ENCODE assay signal across 1 cellular context in genomic region chr9:137188490-137189296, GRCh38.
TF ChIP-seq lines count a peak whose summit lies in the region.

Gene ANAPC2, minus strand, starts transcription at chr9:137188560. Its CDS starts 28 bp downstream, at chr9:137188532.
Gene SSNA1, plus strand, starts transcription at chr9:137188676. Its CDS starts 51 bp downstream, at chr9:137188727.

TF ChIP-seq in HepG2, 621 proteins besides CTCF, POLR2A, EP300 and RAD21 (continued from another document and continues in another):
- no peak; the same call in 1 of the 2 replicates for TF ChIP-seq SOX13 (IDR thresholded peaks at IDR 0.05)
- TF ChIP-seq SOX13 (CRISPR knock-in tag; conservative IDR thresholded peaks at IDR 0.05 in 1 of 2, IDR thresholded peaks at IDR 0.05 in 1 of 2) = peak in 1 of 2 experiments; percentile 56; a peak in 1 of 4 replicates
- no peak for TF ChIP-seq PBX2 (CRISPR knock-in tag; IDR thresholded peaks at IDR 0.05)
- no peak for TF ChIP-seq CSRNP2 (CRISPR knock-in tag; conservative IDR thresholded peaks at IDR 0.05; ENCODE audit: low read depth)
- TF ChIP-seq KDM6A (CRISPR knock-in tag; IDR thresholded peaks at IDR 0.05; ENCODE audit: low read depth) = no peak
- peak; percentile 40; the same call in 1 of the 2 replicates for TF ChIP-seq TP53 (CRISPR knock-in tag; conservative IDR thresholded peaks at IDR 0.05)
- 0 out of 2 replicates have a peak, but pooled peaks have one; percentile 46 for TF ChIP-seq RFX5 (IDR thresholded peaks at IDR 0.05; ENCODE audit: low read depth, low read length)
- TF ChIP-seq ZNF331 (CRISPR knock-in tag; IDR thresholded peaks at IDR 0.05) = peak; percentile 91
- TF ChIP-seq ZNF570 (CRISPR knock-in tag; IDR thresholded peaks at IDR 0.05; ENCODE audit: borderline replicate concordance) = no peak
- peak; percentile 95; the same call in 1 of the 2 replicates for TF ChIP-seq KAT7 (CRISPR knock-in tag; IDR thresholded peaks at IDR 0.05; ENCODE audit: borderline replicate concordance)
- TF ChIP-seq NRL (CRISPR knock-in tag; IDR thresholded peaks at IDR 0.05; ENCODE audit: borderline replicate concordance) = no peak; the same call in 1 of the 2 replicates
- 0 out of 2 replicates have a peak, but pooled peaks have one; percentile 29 for TF ChIP-seq ZNF839 (CRISPR knock-in tag; IDR thresholded peaks at IDR 0.05; ENCODE audit: borderline replicate concordance)
- no peak for TF ChIP-seq TAF15 (IDR thresholded peaks at IDR 0.05; ENCODE audit: low read depth, low read length, poor library complexity, severe bottlenecking)
- TF ChIP-seq MTERF4 (CRISPR knock-in tag; IDR thresholded peaks at IDR 0.05) = peak; percentile 68; the same call in 1 of the 2 replicates
- TF ChIP-seq KDM2A (CRISPR knock-in tag; IDR thresholded peaks at IDR 0.05; ENCODE audit: borderline replicate concordance, low read depth) = peak; percentile 90
- TF ChIP-seq PCBP2 (optimal IDR thresholded peaks at IDR 0.05; ENCODE audit: low read depth, low read length, poor library complexity, severe bottlenecking) = no peak
- peak; percentile 88; the same call in 1 of the 2 replicates for TF ChIP-seq ZFP41 (CRISPR knock-in tag; IDR thresholded peaks at IDR 0.05; ENCODE audit: borderline replicate concordance)
- no peak for TF ChIP-seq ZNF292 (CRISPR knock-in tag; IDR thresholded peaks at IDR 0.05; ENCODE audit: borderline replicate concordance, low read depth)
- peak; percentile 16; the same call in 1 of the 2 replicates for TF ChIP-seq HIC2 (CRISPR knock-in tag; IDR thresholded peaks at IDR 0.05; ENCODE audit: low read depth)
- TF ChIP-seq ZFP36 (IDR thresholded peaks at IDR 0.05; ENCODE audit: borderline replicate concordance, low read depth, low read length, partially characterized antibody) = no peak
- TF ChIP-seq DPF2 (CRISPR knock-in tag; IDR thresholded peaks at IDR 0.05; ENCODE audit: borderline replicate concordance, low read depth) = no peak
- no peak for TF ChIP-seq REXO4 (CRISPR knock-in tag; IDR thresholded peaks at IDR 0.05; ENCODE audit: borderline replicate concordance)
- peak; percentile 80 for TF ChIP-seq NR2C2 (CRISPR knock-in tag; IDR thresholded peaks at IDR 0.05; ENCODE audit: borderline replicate concordance)
- no peak for TF ChIP-seq ZNF577 (CRISPR knock-in tag; IDR thresholded peaks at IDR 0.05; ENCODE audit: borderline replicate concordance, low read depth)
- TF ChIP-seq ZBTB21 (CRISPR knock-in tag; IDR thresholded peaks at IDR 0.05) = peak; percentile 73
- TF ChIP-seq ESRRA (CRISPR knock-in tag; IDR thresholded peaks at IDR 0.05; ENCODE audit: low read depth) = no peak; the same call in 1 of the 2 replicates
- no peak for TF ChIP-seq GTF3A (CRISPR knock-in tag; conservative IDR thresholded peaks at IDR 0.05)
- TF ChIP-seq MEIS1 (CRISPR knock-in tag; IDR thresholded peaks at IDR 0.05; ENCODE audit: borderline replicate concordance) = no peak
- peak; percentile 95 for TF ChIP-seq REPIN1 (CRISPR knock-in tag; IDR thresholded peaks at IDR 0.05; ENCODE audit: borderline replicate concordance, low read depth)
- TF ChIP-seq ZGPAT (CRISPR knock-in tag; IDR thresholded peaks at IDR 0.05) = peak; percentile 89; the same call in 1 of the 2 replicates
- no peak for TF ChIP-seq ZNF557 (CRISPR knock-in tag; IDR thresholded peaks at IDR 0.05)
- no peak for TF ChIP-seq SOX6 (IDR thresholded peaks at IDR 0.05)
- peak; percentile 32 for TF ChIP-seq SOX6 (CRISPR knock-in tag; IDR thresholded peaks at IDR 0.05)
- no peak for TF ChIP-seq RBM22 (optimal IDR thresholded peaks at IDR 0.05; ENCODE audit: low read length)
- no peak for TF ChIP-seq ZNF713 (CRISPR knock-in tag; IDR thresholded peaks at IDR 0.05)
- TF ChIP-seq ATF5 (CRISPR knock-in tag; IDR thresholded peaks at IDR 0.05; ENCODE audit: low read depth) = no peak
- TF ChIP-seq ZC3H4 (CRISPR knock-in tag; IDR thresholded peaks at IDR 0.05; ENCODE audit: borderline replicate concordance) = no peak; the same call in 1 of the 2 replicates
- TF ChIP-seq ZNF407 (CRISPR knock-in tag; IDR thresholded peaks at IDR 0.05; ENCODE audit: not compliant biosample characterization) = no peak
- TF ChIP-seq FOXK1 (CRISPR knock-in tag; IDR thresholded peaks at IDR 0.05; ENCODE audit: borderline replicate concordance, low read depth) = peak; percentile 99
- no peak for TF ChIP-seq ZNF207 (IDR thresholded peaks at IDR 0.05; ENCODE audit: borderline replicate concordance)
- 0 out of 2 replicates have a peak, but pooled peaks have one; percentile 59 for TF ChIP-seq ARHGAP35 (CRISPR knock-in tag; IDR thresholded peaks at IDR 0.05; ENCODE audit: borderline replicate concordance)
- no peak for TF ChIP-seq MLX (CRISPR knock-in tag; IDR thresholded peaks at IDR 0.05)
- peak; percentile 73; the same call in 1 of the 2 replicates for TF ChIP-seq MED13 (CRISPR knock-in tag; IDR thresholded peaks at IDR 0.05)
- TF ChIP-seq ZNF350 (CRISPR knock-in tag; IDR thresholded peaks at IDR 0.05; ENCODE audit: borderline replicate concordance, low read depth) = no peak; the same call in 1 of the 2 replicates
- TF ChIP-seq AKAP8 (CRISPR knock-in tag; IDR thresholded peaks at IDR 0.05) = peak; percentile 88
- no peak for TF ChIP-seq NR2F6 (IDR thresholded peaks at IDR 0.05)
- TF ChIP-seq NR2F6 (CRISPR knock-in tag; IDR thresholded peaks at IDR 0.05) = peak; percentile 77
- peak; percentile 99 for TF ChIP-seq TBP (CRISPR knock-in tag; IDR thresholded peaks at IDR 0.05)
- TF ChIP-seq TRIM24 (CRISPR knock-in tag; IDR thresholded peaks at IDR 0.05) = no peak
- TF ChIP-seq SIN3B (IDR thresholded peaks at IDR 0.05; ENCODE audit: low read length) = peak; percentile 100
- TF ChIP-seq KLF13 (CRISPR knock-in tag; IDR thresholded peaks at IDR 0.05) = peak; percentile 35; the same call in 1 of the 2 replicates
- TF ChIP-seq EZH2 (conservative IDR thresholded peaks at IDR 0.05; ENCODE audit: low read depth, low read length) = no peak
- no peak; the same call in 1 of the 2 replicates for TF ChIP-seq ZKSCAN8 (CRISPR knock-in tag; IDR thresholded peaks at IDR 0.05; ENCODE audit: borderline replicate concordance)
- TF ChIP-seq TEAD2 (CRISPR knock-in tag; IDR thresholded peaks at IDR 0.05) = no peak
